Comparison of ENCODE assay signal across 16 cellular contexts in genomic region chr4:185709802-185710486, GRCh38.
DNase-seq lines count a peak whose midpoint lies in the region; ATAC-seq and TF ChIP-seq lines count a peak whose summit lies in the region.
"Had no signal": no experiment of that assay in that cellular context is flagged by ENCODE, and none has a peak within 500 bp of the region (broad histone marks: within the 10 kb centered on the region; RNA-seq: fewer than 3 reads in every experiment).

No MANE protein-coding gene starts in this region.

- no peak for ATAC-seq in thoracic aorta (ENCODE audit: insufficient number of reproducible peaks, low FRiP score, low read depth)
- ATAC-seq: activated CD8-positive, alpha-beta T cell treated with anti-CD3 and anti-CD28 coated beads for 36 hours; gastroesophageal sphincter had no signal

- H3K4me2 ChIP-seq in mammary epithelial cell (ENCODE audit: insufficient read depth, low read depth, low read length), result no peak overlapping the region

- H3K4me1 ChIP-seq in mammary epithelial cell (ENCODE audit: insufficient read depth, low read length) (peaks cover 33% of the 10 kb centered on the region), thoracic aorta (ENCODE audit: control insufficient read depth in 1 of 2, low read depth in 2 of 2) (peaks cover 11 to 48% of the 10 kb centered on the region in 2 donors), A673 (ENCODE audit: insufficient read depth, low read length, poor library complexity, severe bottlenecking) (peaks cover 3% of the 10 kb centered on the region)
- H3K4me1 ChIP-seq: SJCRH30 had no signal

- H2AFZ ChIP-seq in mammary epithelial cell (ENCODE audit: low read depth, low read length), result no peak overlapping the region

- H3K4me3 ChIP-seq in mammary epithelial cell (replicated peaks in 1 of 3; ENCODE audit: insufficient read depth in 1 of 3, low read depth in 2 of 3, low read length in 3 of 3) (no peak overlapping the region), thoracic aorta (no peak overlapping the region), A673 (ENCODE audit: low read depth, low read length, poor library complexity, severe bottlenecking) (no peak overlapping the region)
- H3K4me3 ChIP-seq: gastroesophageal sphincter, pancreas, SJCRH30 had no signal

- H3K27me3 ChIP-seq in mammary epithelial cell (ENCODE audit: insufficient read depth, low read length), result no peaks in the 10 kb centered on the region
- H3K27me3 ChIP-seq in thoracic aorta (replicated peaks; ENCODE audit: insufficient read depth), result no peaks in the 10 kb centered on the region
- H3K27me3 ChIP-seq in A673 (replicated peaks; ENCODE audit: insufficient read depth, low read depth, low read length, poor library complexity), result no peaks in the 10 kb centered on the region
- H3K27me3 ChIP-seq: gastroesophageal sphincter, pancreas, SJCRH30 had no signal

- CTCF ChIA-PET in mammary epithelial cell (lab: Charles Lee; ENCODE audit: low non-redundant PET), result no interaction called here
- CTCF ChIA-PET in A673 (lab: Charles Lee), result no interaction called here

- dilution Hi-C loops in mammary epithelial cell (cut with HindIII; ENCODE audit: low sequenced_read_pairs), result no loop called here

- POLR2A ChIA-PET in A673 (lab: Charles Lee; ENCODE audit: low non-redundant PET), result no interaction called here

- in situ Hi-C loops in mammary epithelial cell (cut with MboI; ENCODE audit: low sequenced_read_pairs in 2 of 2), result no loop called here

- H3K79me2 ChIP-seq in mammary epithelial cell (ENCODE audit: insufficient read depth, low read length), result no peaks in the 10 kb centered on the region

- H3K9me3 ChIP-seq in mammary epithelial cell (replicated peaks; ENCODE audit: insufficient read depth, low read length) (peaks cover 2% of the 10 kb centered on the region), thoracic aorta (no peaks in the 10 kb centered on the region), A673 (ENCODE audit: low read depth, low read length, poor library complexity, severe bottlenecking) (no peaks in the 10 kb centered on the region)
- H3K9me3 ChIP-seq: pancreas, SJCRH30 had no signal

- no peaks in the 10 kb centered on the region for H4K20me1 ChIP-seq in mammary epithelial cell (ENCODE audit: insufficient read depth, low read length)

- 60% methylated on average over 5 of the region's 8 CpGs for WGBS in mammary epithelial cell (ENCODE audit: low coverage, missing lambda C conversion rate)

- intact Hi-C loops in mammary epithelial cell (cut with micrococcal nuclease) (no loop called here), A673 (cut with micrococcal nuclease; ENCODE audit: unreplicated experiment) (no loop called here)

- H3K27ac ChIP-seq in mammary epithelial cell (ENCODE audit: insufficient read depth, low read depth, low read length) (peak overlapping the region; percentile 25), thoracic aorta (peak overlapping the region; percentile 2 to 26), A673 (ENCODE audit: low read depth, low read length, poor library complexity, severe bottlenecking) (no peak overlapping the region)
- H3K27ac ChIP-seq: SJCRH30 had no signal

- H3K36me3 ChIP-seq in mammary epithelial cell (ENCODE audit: insufficient read depth, low read length) (no peaks in the 10 kb centered on the region), thoracic aorta (no peaks in the 10 kb centered on the region), A673 (ENCODE audit: insufficient read depth, low read length, poor library complexity, severe bottlenecking) (no peaks in the 10 kb centered on the region)
- H3K36me3 ChIP-seq: gastroesophageal sphincter, pancreas, SJCRH30 had no signal

- TSS peak; percentile 80 for BruUV-seq in mammary epithelial cell (replicated peaks; lab: Mats Ljungman, UMichigan)
- no TSS peak for BruUV-seq in A673 (replicated peaks; lab: Mats Ljungman, UMichigan)

- peak; percentile 84 for DNase-seq in LHCN-M2 (ENCODE audit: low read depth)
- DNase-seq in mammary epithelial cell, result peak; percentile 87
- peak; percentile 48 for DNase-seq in kidney tubule cell (ENCODE audit: low spot score)
- DNase-seq in thoracic aorta (ENCODE audit: low spot score), result no peak
- no peak for DNase-seq in UCSD-AML1 (lab: John Stamatoyannopoulos, UW; ENCODE audit: unreplicated experiment)
- no peak for DNase-seq in NCI-H446 (lab: John Stamatoyannopoulos, UW)
- no peak for DNase-seq in A673 (ENCODE audit: low spot score)
- DNase-seq: activated CD8-positive, alpha-beta T cell treated with anti-CD3 and anti-CD28 coated beads for 36 hours; amniotic stem cell; CD4-positive, alpha-beta T cell; islet precursor cell; NCI-H1105; pancreas; SJCRH30; trophoblast cell had no signal

- no peak for TF ChIP-seq CTCF in mammary epithelial cell (conservative IDR thresholded peaks at IDR 0.05 in 1 of 2, IDR thresholded peaks at IDR 0.05 in 1 of 2; ENCODE audit: extremely low read depth in 1 of 2, insufficient read depth in 1 of 2, low read depth in 1 of 2, low read length in 2 of 2)
- TF ChIP-seq CTCF in thoracic aorta (IDR thresholded peaks at IDR 0.05), result no peak
- no peak for TF ChIP-seq CTCF in A673 (conservative IDR thresholded peaks at IDR 0.05; ENCODE audit: low read depth, low read length)

- no peak overlapping the region for H3K9ac ChIP-seq in mammary epithelial cell (ENCODE audit: insufficient read depth, low read length)

Comparison
In these comparisons a context has a peak if more than half of its experiments do, and no peak if none do; other contexts are left out.
1. DNase-seq: peak in LHCN-M2 (single experiment), mammary epithelial cell (single experiment) and kidney tubule cell (single experiment); none in thoracic aorta (single experiment), UCSD-AML1 (single experiment), NCI-H446 (0 of 2) and A673 (single experiment).